Comparison of ENCODE assay signal across 8 cellular contexts in genomic region chrX:74421181-74422028, GRCh38. TPM values are rescaled to one million over a fixed set of nuclear protein-coding genes. Genes with fewer than 3 reads are reported as not detected.
A peak's percentile ranks its signal among the peaks of the same experiment; 100 is the strongest.
DNase-seq lines count a peak whose midpoint lies in the region; ATAC-seq and TF ChIP-seq lines count a peak whose summit lies in the region.

SLC16A2 (plus strand) TSS chrX:74421493; CDS start chrX:74421638, 145 bp downstream.

- 0 to 38% (median 19%) methylated on average over 24 to 55 of the region's 55 CpGs for WGBS in heart left ventricle, 4 donors

- H3K9me3 Mint-ChIP-seq in osteocyte (ENCODE audit: unreplicated experiment) = peaks cover 2% of the 10 kb centered on the region

- H3K4me2 ChIP-seq in BLaER1 = peak within 1 kb of the TSS; percentile 77

- peaks cover 13% of the 10 kb centered on the region; the same call in 1 of the 2 replicates for H3K27me3 ChIP-seq in BLaER1
- peaks cover 0 to 55% (median 0%) of the 10 kb centered on the region in 9 donors for H3K27me3 ChIP-seq in heart left ventricle

- H3K4me1 Mint-ChIP-seq in osteocyte (ENCODE audit: unreplicated experiment) = peaks cover 26% of the 10 kb centered on the region

- intact Hi-C loops in heart left ventricle (cut with DNase I) = loop anchor here in 5 of 10 donors (1.0 to 10.0 kb wide), 5 partner anchors 113 to 129 kb away; no protein-coding TSS in a partner anchor

- ATAC-seq in heart left ventricle (peak; percentile 74 to 82 (median 78)), GM19452 (IDR thresholded peaks at IDR 0.05; ENCODE audit: unreplicated experiment) (no peak)

- no peaks in the 10 kb centered on the region for H3K27me3 Mint-ChIP-seq in osteocyte (ENCODE audit: unreplicated experiment)

- peak within 1 kb of the TSS; percentile 84 for H3K9ac ChIP-seq in BLaER1

- H3K36me3 Mint-ChIP-seq in osteocyte (ENCODE audit: unreplicated experiment) = no peaks in the 10 kb centered on the region

- POLR2A ChIA-PET in RWPE1 (lab: Yijun Ruan, JAX; ENCODE audit: low non-redundant PET) = no interaction called here

- 0 out of 2 replicates have a peak, but pooled peaks cover 7% of the 10 kb centered on the region for H4K20me1 ChIP-seq in BLaER1

- H3K36me3 ChIP-seq in BLaER1 = no peaks in the 10 kb centered on the region
- no peaks in the 10 kb centered on the region for H3K36me3 ChIP-seq in heart left ventricle

- H3K27ac Mint-ChIP-seq in osteocyte (ENCODE audit: unreplicated experiment) = peak within 1 kb of the TSS; percentile 93

- H3K4me1 ChIP-seq in BLaER1 (peaks cover 22% of the 10 kb centered on the region), heart left ventricle (peaks cover 0 to 8% (median 0%) of the 10 kb centered on the region in 12 donors)

- peak in 1 of 2 donors; percentile 25 for TF ChIP-seq POLR2A in heart left ventricle (IDR thresholded peaks at IDR 0.05)

- CTCF ChIA-PET in RWPE1 (lab: Yijun Ruan, JAX) = no interaction called here

- peak within 1 kb of the TSS; percentile 74 for H3K4me3 ChIP-seq in BLaER1
- H3K4me3 ChIP-seq in heart left ventricle = peak within 1 kb of the TSS; percentile 31 to 78 (median 60)

- H3K27ac ChIP-seq in BLaER1 (peak within 1 kb of the TSS; percentile 93), RWPE1 (peak within 1 kb of the TSS; percentile 54), heart left ventricle (peak within 1 kb of the TSS; percentile 76 to 97 (median 90))

- peak; percentile 53 for DNase-seq in HCEC 1CT
- DNase-seq in RWPE1 (ENCODE audit: low spot score) = peak; percentile 62
- peak in 54 of 56 donors; percentile 3 to 78 (median 52) for DNase-seq in amygdala (lab: John Stamatoyannopoulos, UW)
- peak; percentile 76 to 85 (median 81) for DNase-seq in heart left ventricle
- DNase-seq in osteocyte (ENCODE audit: extremely low spot score, unreplicated experiment) = peak; percentile 91
- DNase-seq in GM19240 (ENCODE audit: insufficient read length, low spot score) = no peak

- peak within 1 kb of the TSS; percentile 80 for H3K4me3 Mint-ChIP-seq in osteocyte (ENCODE audit: unreplicated experiment)

- peaks cover 11% of the 10 kb centered on the region for H3K9me3 ChIP-seq in BLaER1
- no peaks in the 10 kb centered on the region for H3K9me3 ChIP-seq in heart left ventricle

- TF ChIP-seq CTCF in RWPE1 (conservative IDR thresholded peaks at IDR 0.05; ENCODE audit: low read depth) (no peak), heart left ventricle (IDR thresholded peaks at IDR 0.05) (no peak), osteocyte (IDR thresholded peaks at IDR 0.05) (no peak)

RNA-seq across cellular contexts. Expression of gene SLC16A2, which starts in this region (rescaled TPM):
- total RNA-seq in heart left ventricle = 10 to 100 TPM in 2 of 9 donors, 1 to 10 TPM in 7; 4.7 to 12.1 (median 7.2) TPM
- polyA plus RNA-seq in heart left ventricle = 1 to 10 TPM; 2.2 to 7.7 TPM
- 21.3 and 22.9 TPM in 2 replicates for total RNA-seq in osteocyte
